17 cellular contexts compared by ENCODE assay signal in the genomic region with DNA sequence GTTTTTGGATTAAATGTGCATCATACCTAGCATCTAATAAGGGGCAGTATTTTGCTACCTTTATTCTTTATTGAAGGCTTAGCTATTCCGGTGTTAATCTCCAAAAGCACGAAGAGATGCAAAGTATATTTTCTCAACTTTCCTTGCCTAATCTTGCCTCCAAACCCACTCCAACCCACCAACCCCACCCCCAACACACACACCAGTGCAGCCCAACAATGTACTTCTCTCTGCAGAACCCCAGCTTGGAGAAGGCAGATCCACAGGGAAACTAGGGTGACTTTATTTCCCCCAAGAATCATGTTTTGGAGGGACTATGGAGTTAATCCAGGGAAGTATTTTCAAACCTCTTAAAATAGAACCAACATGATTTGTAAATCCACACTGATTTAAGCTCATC.
DNase-seq lines count a peak whose midpoint lies in the region; ATAC-seq and TF ChIP-seq lines count a peak whose summit lies in the region.
"Had no signal": no experiment of that assay in that cellular context is flagged by ENCODE, and none has a peak within 500 bp of the region (broad histone marks: within the 10 kb centered on the region; RNA-seq: fewer than 3 reads in every experiment).

No MANE protein-coding gene starts in this region.

- H3K4me1 Mint-ChIP-seq in GM23338 = peaks cover 26% of the 10 kb centered on the region
- peaks cover 2% of the 10 kb centered on the region for H3K4me1 Mint-ChIP-seq in CD8-positive, alpha-beta T cell (ENCODE audit: low read depth)

- no peak overlapping the region for H3K18ac ChIP-seq in mesenchymal stem cell (ENCODE audit: low read depth in 1 of 2, low read length in 2 of 2)

- H2AK5ac ChIP-seq in mesenchymal stem cell (ENCODE audit: low read length, severe bottlenecking) = no peak overlapping the region

- H3F3A ChIP-seq in GM23338 (replicated peaks; ENCODE audit: low read depth) = peaks cover 60% of the 10 kb centered on the region

- peaks cover 36% of the 10 kb centered on the region for H4K20me1 ChIP-seq in GM23338 (replicated peaks; ENCODE audit: insufficient read depth)

- DNase-seq in GM23338 (ENCODE audit: low spot score) (no peak), mesenchymal stem cell (no peak), thyroid gland (no peak), activated gamma-delta T cell treated with Interleukin-2 at 50 U/mL for 16 hours (no peak)
- DNase-seq in CD8-positive, alpha-beta T cell = no peak
- DNase-seq: BE2C; C1 segment of cervical spinal cord; CD4-positive, CD25-positive, alpha-beta regulatory T cell; DMS153; DMS79; GDM1; HCEC 1CT; IMR-90; KBM-7 had no signal

- ATAC-seq in GM23338 (no peak), HG03097 (IDR thresholded peaks at IDR 0.05; ENCODE audit: low FRiP score, unreplicated experiment) (no peak)
- no peak for ATAC-seq in CD8-positive, alpha-beta T cell

- peak overlapping the region; percentile 60; the same call in 1 of the 2 replicates for H3K27ac ChIP-seq in GM23338 (ENCODE audit: low read depth)
- H3K27ac ChIP-seq in VCaP = peak overlapping the region; percentile 13; the same call in 1 of the 2 replicates
- H3K27ac ChIP-seq in mesenchymal stem cell (ENCODE audit: low read length, poor library complexity, severe bottlenecking) = peak overlapping the region; percentile 7
- peak overlapping the region; percentile 35 to 50 (median 43) for H3K27ac ChIP-seq in thyroid gland
- H3K27ac ChIP-seq in CD8-positive, alpha-beta T cell (ENCODE audit: low read depth, low read length) = no peak overlapping the region
- H3K27ac ChIP-seq: HL-60 had no signal

- H3K27ac Mint-ChIP-seq in GM23338 = no peak overlapping the region
- H3K27ac Mint-ChIP-seq in CD8-positive, alpha-beta T cell = no peak overlapping the region

- no peak overlapping the region for H2BK15ac ChIP-seq in mesenchymal stem cell (ENCODE audit: low read depth, poor library complexity, severe bottlenecking)

- TF ChIP-seq CTCF in GM23338 (conservative IDR thresholded peaks at IDR 0.05; ENCODE audit: low read depth in 2 of 2) = no peak
- no peak for TF ChIP-seq CTCF in VCaP (conservative IDR thresholded peaks at IDR 0.05)
- TF ChIP-seq CTCF in thyroid gland (IDR thresholded peaks at IDR 0.05) = no peak
- no peak for TF ChIP-seq CTCF in CD8-positive, alpha-beta T cell (IDR thresholded peaks at IDR 0.05)

- H3K9me3 ChIP-seq in mesenchymal stem cell (ENCODE audit: control insufficient read depth, low read length) (no peaks in the 10 kb centered on the region), thyroid gland (no peaks in the 10 kb centered on the region)
- H3K9me3 ChIP-seq in CD8-positive, alpha-beta T cell (ENCODE audit: low read length) = no peaks in the 10 kb centered on the region
- H3K9me3 ChIP-seq: BE2C had no signal

- H3K9me2 ChIP-seq in GM23338 (ENCODE audit: insufficient read depth) = no peaks in the 10 kb centered on the region

- no peak overlapping the region for H3K4me3 Mint-ChIP-seq in GM23338
- H3K4me3 Mint-ChIP-seq in CD8-positive, alpha-beta T cell = no peak overlapping the region
- H3K4me3 Mint-ChIP-seq: CD4-positive, CD25-positive, alpha-beta regulatory T cell had no signal

- peaks cover 5% of the 10 kb centered on the region; the same call in 1 of the 2 replicates for H3K4me1 ChIP-seq in GM23338 (ENCODE audit: insufficient read depth)
- peaks cover 18% of the 10 kb centered on the region for H3K4me1 ChIP-seq in mesenchymal stem cell (ENCODE audit: control insufficient read depth, insufficient read depth, low read depth, low read length)
- H3K4me1 ChIP-seq in thyroid gland = peaks cover 22 to 35% of the 10 kb centered on the region in 2 donors
- H3K4me1 ChIP-seq in CD8-positive, alpha-beta T cell (ENCODE audit: insufficient read depth, low read length) = no peaks in the 10 kb centered on the region
- H3K4me1 ChIP-seq: BE2C had no signal

- WGBS in mesenchymal stem cell = 100% methylated on average over 2 of the region's 2 CpGs
- WGBS in thyroid gland, 2 donors = 87 to 95% methylated on average over 2 of the region's 2 CpGs

- no peak overlapping the region for H3K9ac ChIP-seq in mesenchymal stem cell (ENCODE audit: low read length)

- peaks cover 70% of the 10 kb centered on the region for H3K79me2 ChIP-seq in GM23338 (replicated peaks; ENCODE audit: insufficient read depth)

- H3K4me3 ChIP-seq in GM23338 = no peak overlapping the region
- no peak overlapping the region for H3K4me3 ChIP-seq in mesenchymal stem cell (ENCODE audit: insufficient read depth in 1 of 2, low read depth in 1 of 2, low read length in 2 of 2)
- no peak overlapping the region for H3K4me3 ChIP-seq in thyroid gland (replicated peaks in 1 of 3)
- no peak overlapping the region for H3K4me3 ChIP-seq in CD8-positive, alpha-beta T cell (ENCODE audit: low read depth, low read length)

- no peak overlapping the region for H3K23ac ChIP-seq in mesenchymal stem cell (ENCODE audit: low read length in 2 of 2)

- H3K27me3 ChIP-seq in GM23338 (ENCODE audit: insufficient read depth) (no peaks in the 10 kb centered on the region), mesenchymal stem cell (ENCODE audit: control insufficient read depth in 1 of 2, insufficient read depth in 1 of 2, low read length in 2 of 2) (no peaks in the 10 kb centered on the region), thyroid gland (no peaks in the 10 kb centered on the region)
- no peaks in the 10 kb centered on the region for H3K27me3 ChIP-seq in CD8-positive, alpha-beta T cell (ENCODE audit: insufficient read depth, low read length)
- H3K27me3 ChIP-seq: BE2C had no signal

- H3K14ac ChIP-seq in mesenchymal stem cell (ENCODE audit: low read length in 2 of 2) = no peak overlapping the region

- H3K36me3 ChIP-seq in GM23338 (ENCODE audit: insufficient read depth) (peaks cover 80% of the 10 kb centered on the region), mesenchymal stem cell (ENCODE audit: control insufficient read depth in 1 of 2, insufficient read depth in 2 of 2, low read depth in 1 of 2, low read length in 2 of 2) (peaks cover 41 to 91% of the 10 kb centered on the region in 2 experiments), thyroid gland (peaks cover 0 to 3% of the 10 kb centered on the region in 2 donors)
- H3K36me3 ChIP-seq in CD8-positive, alpha-beta T cell (ENCODE audit: insufficient read depth, low read length) = peaks cover 65% of the 10 kb centered on the region

- intact Hi-C loops in thyroid gland (cut with DNase I) = no loop called here
- intact Hi-C loops in CD8-positive, alpha-beta T cell (cut with DNase I, micrococcal nuclease) = no loop called here

- no peak overlapping the region for H4K91ac ChIP-seq in mesenchymal stem cell (ENCODE audit: low read length)

- CTCF ChIA-PET in CD8-positive, alpha-beta T cell (lab: Charles Lee) = interaction anchor here (1.1 to 15.5 kb wide), 3 partner anchors 9 to 338 kb away, joined by 3 to 661 read pairs (median 33); no protein-coding TSS in a partner anchor

- no peak overlapping the region for H2BK120ac ChIP-seq in mesenchymal stem cell (ENCODE audit: low read depth, low read length)

- H2AFZ ChIP-seq in GM23338 = no peak overlapping the region
- no peak overlapping the region for H2AFZ ChIP-seq in mesenchymal stem cell (ENCODE audit: low read depth, low read length)

- H4K8ac ChIP-seq in mesenchymal stem cell (ENCODE audit: low read length) = no peak overlapping the region

- peaks cover 19% of the 10 kb centered on the region for H3K27me3 Mint-ChIP-seq in GM23338 (ENCODE audit: insufficient read depth, low read depth, poor library complexity)
- H3K27me3 Mint-ChIP-seq in CD8-positive, alpha-beta T cell (ENCODE audit: low read depth) = no peaks in the 10 kb centered on the region
- H3K27me3 Mint-ChIP-seq: CD4-positive, CD25-positive, alpha-beta regulatory T cell had no signal

- H3K79me1 ChIP-seq in mesenchymal stem cell (replicated peaks; ENCODE audit: low read length, poor library complexity, severe bottlenecking) = peaks cover 23% of the 10 kb centered on the region

- no peak for TF ChIP-seq POLR2A in thyroid gland (IDR thresholded peaks at IDR 0.05)

- H2BK5ac ChIP-seq in mesenchymal stem cell (ENCODE audit: low read depth, low read length, poor library complexity, severe bottlenecking) = no peak overlapping the region

- POLR2A ChIA-PET in CD8-positive, alpha-beta T cell (lab: Charles Lee) = interaction anchor here (1.0 kb wide), 1 partner anchor 9 kb away, joined by 3 read pairs; no protein-coding TSS in a partner anchor

- H3K4me2 ChIP-seq in GM23338 (no peak overlapping the region), mesenchymal stem cell (ENCODE audit: low read length, poor library complexity, severe bottlenecking) (no peak overlapping the region)

- no peaks in the 10 kb centered on the region for H3K9me3 Mint-ChIP-seq in GM23338
- no peaks in the 10 kb centered on the region for H3K9me3 Mint-ChIP-seq in CD8-positive, alpha-beta T cell

- no peak overlapping the region for H3K4ac ChIP-seq in mesenchymal stem cell (ENCODE audit: low read depth in 1 of 2, low read length in 2 of 2)

- peaks cover 95% of the 10 kb centered on the region for H3K36me3 Mint-ChIP-seq in GM23338 (ENCODE audit: low read depth)
- peaks cover 93% of the 10 kb centered on the region for H3K36me3 Mint-ChIP-seq in CD8-positive, alpha-beta T cell

- no peak overlapping the region for H2BK12ac ChIP-seq in mesenchymal stem cell (ENCODE audit: low read length in 2 of 2)

TF ChIP-seq in GM23338, 12 proteins besides CTCF, POLR2A, EP300 and RAD21 (continues in another document):
- no peak for TF ChIP-seq ZNF114 (CRISPR knock-in tag; IDR thresholded peaks at IDR 0.05)
- TF ChIP-seq EZH2phosphoT487 (IDR thresholded peaks at IDR 0.05; ENCODE audit: unreplicated experiment) = no peak
